Comparison of ENCODE assay signal across 13 cellular contexts in genomic region chr9:123323482-123324013, GRCh38. TPM values are rescaled to one million over a fixed set of nuclear protein-coding genes. Genes with fewer than 3 reads are reported as not detected.
DNase-seq lines count a peak whose midpoint lies in the region; ATAC-seq and TF ChIP-seq lines count a peak whose summit lies in the region.
"Had no signal": no experiment of that assay in that cellular context is flagged by ENCODE, and none has a peak within 500 bp of the region (broad histone marks: within the 10 kb centered on the region; RNA-seq: fewer than 3 reads in every experiment).

No MANE protein-coding gene starts in this region.

- no peaks in the 10 kb centered on the region for H3K9me3 Mint-ChIP-seq in CD4-positive, alpha-beta T cell
- H3K9me3 Mint-ChIP-seq in GM23338 (no peaks in the 10 kb centered on the region; the same call in 2 of the 3 replicates), naive B cell (no peaks in the 10 kb centered on the region)
- H3K9me3 Mint-ChIP-seq in activated T-helper 17 cell treated with anti-CD3 and anti-CD28 coated beads, Interleukin-2, amount 50 U/mL, for 72 hours: peaks cover 3% of the 10 kb centered on the region

- peak overlapping the region; percentile 97 for H3K27ac Mint-ChIP-seq in CD4-positive, alpha-beta T cell
- no peak overlapping the region for H3K27ac Mint-ChIP-seq in GM23338
- H3K27ac Mint-ChIP-seq in activated T-helper 17 cell treated with anti-CD3 and anti-CD28 coated beads, Interleukin-2, amount 50 U/mL, for 72 hours: peak overlapping the region; percentile 77
- peak overlapping the region; percentile 67 to 99 (median 96) for H3K27ac Mint-ChIP-seq in naive B cell

- CTCF ChIA-PET in CD4-positive, alpha-beta T cell (lab: Charles Lee): interaction anchor here (0.8 kb wide), 1 partner anchor 15 kb away, joined by 3 read pairs; no protein-coding TSS in a partner anchor

- no peaks in the 10 kb centered on the region for H3K9me3 ChIP-seq in CD4-positive, alpha-beta T cell (ENCODE audit: control insufficient read depth, low read length)
- H3K9me3 ChIP-seq: thyroid gland had no signal

- H3K4me2 ChIP-seq in GM23338: no peak overlapping the region; the same call in 1 of the 2 replicates

- H3K9me2 ChIP-seq in GM23338 (ENCODE audit: insufficient read depth): no peaks in the 10 kb centered on the region

- H4K20me1 ChIP-seq in GM23338 (replicated peaks; ENCODE audit: insufficient read depth): no peaks in the 10 kb centered on the region

- no peaks in the 10 kb centered on the region for H3K36me3 Mint-ChIP-seq in CD4-positive, alpha-beta T cell (ENCODE audit: low read depth)
- H3K36me3 Mint-ChIP-seq in GM23338 (ENCODE audit: low read depth): no peaks in the 10 kb centered on the region; the same call in 1 of the 3 replicates
- H3K36me3 Mint-ChIP-seq in activated T-helper 17 cell treated with anti-CD3 and anti-CD28 coated beads, Interleukin-2, amount 50 U/mL, for 72 hours (ENCODE audit: low read depth): no peaks in the 10 kb centered on the region
- no peaks in the 10 kb centered on the region for H3K36me3 Mint-ChIP-seq in naive B cell

- H3K27me3 ChIP-seq in CD4-positive, alpha-beta T cell (ENCODE audit: control insufficient read depth, insufficient read depth, low read length): no peaks in the 10 kb centered on the region
- H3K27me3 ChIP-seq in GM23338 (ENCODE audit: insufficient read depth): no peaks in the 10 kb centered on the region
- H3K27me3 ChIP-seq: thyroid gland had no signal

- peaks cover 45% of the 10 kb centered on the region for H3K4me1 Mint-ChIP-seq in CD4-positive, alpha-beta T cell (ENCODE audit: low read depth)
- peaks cover 32% of the 10 kb centered on the region for H3K4me1 Mint-ChIP-seq in GM23338
- peaks cover 26% of the 10 kb centered on the region for H3K4me1 Mint-ChIP-seq in activated T-helper 17 cell treated with anti-CD3 and anti-CD28 coated beads, Interleukin-2, amount 50 U/mL, for 72 hours
- H3K4me1 Mint-ChIP-seq in naive B cell: peaks cover 63 to 98% (median 81%) of the 10 kb centered on the region in 3 donors

- no peaks in the 10 kb centered on the region for H3K36me3 ChIP-seq in GM23338 (ENCODE audit: insufficient read depth)
- H3K36me3 ChIP-seq: thyroid gland had no signal

- H3K4me3 ChIP-seq in GM23338: no peak overlapping the region
- H3K4me3 ChIP-seq: thyroid gland had no signal

- DNase-seq in CD4-positive, alpha-beta T cell: no peak
- DNase-seq in GM23338 (ENCODE audit: low spot score) (no peak), naive B cell (no peak), NAMALWA (ENCODE audit: low spot score) (no peak), omental fat pad (ENCODE audit: low spot score) (no peak), DMS 273 treated with DMSO at 0.1 percent for 48 hours (lab: John Stamatoyannopoulos, UW) (no peak)
- DNase-seq: erythroblast, glutamatergic neuron, kidney glomerular epithelial cell, NCI-H774, thyroid gland had no signal

- no peaks in the 10 kb centered on the region for H3F3A ChIP-seq in GM23338 (replicated peaks; ENCODE audit: low read depth)

- ATAC-seq in CD4-positive, alpha-beta T cell (ENCODE audit: poor library complexity): no peak
- ATAC-seq in GM23338 (no peak), naive B cell (ENCODE audit: low read depth in 2 of 2) (no peak), omental fat pad (ENCODE audit: low FRiP score) (no peak)
- ATAC-seq in activated T-helper 17 cell treated with anti-CD3 and anti-CD28 coated beads, Interleukin-2, amount 50 U/mL, for 72 hours (replicated peaks): no peak

- peak overlapping the region; percentile 66 for H3K27ac ChIP-seq in CD4-positive, alpha-beta T cell (ENCODE audit: low read depth, low read length)
- no peak overlapping the region for H3K27ac ChIP-seq in GM23338 (ENCODE audit: low read depth)
- H3K27ac ChIP-seq: RWPE1 had no signal

- peak overlapping the region; percentile 38 for H3K4me3 Mint-ChIP-seq in CD4-positive, alpha-beta T cell
- H3K4me3 Mint-ChIP-seq in GM23338 (no peak overlapping the region; the same call in 2 of the 3 replicates), naive B cell (peak overlapping the region; percentile 50 to 88 (median 82))
- peak overlapping the region; percentile 82 for H3K4me3 Mint-ChIP-seq in activated T-helper 17 cell treated with anti-CD3 and anti-CD28 coated beads, Interleukin-2, amount 50 U/mL, for 72 hours

- no peaks in the 10 kb centered on the region for H3K79me2 ChIP-seq in GM23338 (replicated peaks; ENCODE audit: insufficient read depth)

- H3K27me3 Mint-ChIP-seq in CD4-positive, alpha-beta T cell: no peaks in the 10 kb centered on the region
- peaks cover 11% of the 10 kb centered on the region for H3K27me3 Mint-ChIP-seq in GM23338 (ENCODE audit: insufficient read depth, low read depth, poor library complexity)
- no peaks in the 10 kb centered on the region for H3K27me3 Mint-ChIP-seq in activated T-helper 17 cell treated with anti-CD3 and anti-CD28 coated beads, Interleukin-2, amount 50 U/mL, for 72 hours
- no peaks in the 10 kb centered on the region for H3K27me3 Mint-ChIP-seq in naive B cell

- intact Hi-C loops in CD4-positive, alpha-beta T cell (cut with DNase I, micrococcal nuclease): loop anchor here (2.0 to 5.0 kb wide), 3 partner anchors 15 to 56 kb away; partner anchors contain the start of gene STRBP (in 1 of the 2)

- POLR2A ChIA-PET in CD4-positive, alpha-beta T cell (lab: Charles Lee): interaction anchor here (1.2 to 2.1 kb wide), 4 partner anchors 16 to 55 kb away, joined by 3 to 16 read pairs (median 8); partner anchors contain the start of gene STRBP

- no peak for TF ChIP-seq CTCF in CD4-positive, alpha-beta T cell (IDR thresholded peaks at IDR 0.05)
- no peak for TF ChIP-seq CTCF in GM23338 (conservative IDR thresholded peaks at IDR 0.05; ENCODE audit: low read depth in 2 of 2)
- no peak for TF ChIP-seq CTCF in omental fat pad (IDR thresholded peaks at IDR 0.05)

- H3K4me1 ChIP-seq in GM23338 (ENCODE audit: insufficient read depth): peaks cover 4% of the 10 kb centered on the region

- peak overlapping the region; percentile 94 for H2AFZ ChIP-seq in GM23338

TF ChIP-seq in GM23338, 12 proteins besides CTCF, POLR2A, EP300 and RAD21 (continues in another document):
- no peak for TF ChIP-seq STAT1 (IDR thresholded peaks at IDR 0.05; ENCODE audit: unreplicated experiment)
- TF ChIP-seq REST (IDR thresholded peaks at IDR 0.05; ENCODE audit: unreplicated experiment): no peak
- TF ChIP-seq POLR2AphosphoS5 (IDR thresholded peaks at IDR 0.05; ENCODE audit: low read depth): no peak
- TF ChIP-seq EZH2phosphoT487 (IDR thresholded peaks at IDR 0.05; ENCODE audit: unreplicated experiment): no peak
- no peak for TF ChIP-seq ZNF114 (CRISPR knock-in tag; IDR thresholded peaks at IDR 0.05)
- TF ChIP-seq ZNF331 (CRISPR knock-in tag; IDR thresholded peaks at IDR 0.05; ENCODE audit: low read depth): no peak
- TF ChIP-seq JUNB (IDR thresholded peaks at IDR 0.05; ENCODE audit: unreplicated experiment): no peak
- TF ChIP-seq NANOG (IDR thresholded peaks at IDR 0.05; ENCODE audit: borderline replicate concordance): no peak
- TF ChIP-seq CREB1 (CRISPR knock-in tag; IDR thresholded peaks at IDR 0.05; ENCODE audit: low read depth): no peak
- TF ChIP-seq EZH2 (IDR thresholded peaks at IDR 0.05; ENCODE audit: low read depth, unreplicated experiment): no peak

RNA-seq across cellular contexts. Expression of gene CRB2, which starts 32.4 kb away (rescaled TPM):
- not detected for total RNA-seq in CD4-positive, alpha-beta T cell
- 9.8 and 10.2 TPM in 2 replicates for total RNA-seq in GM23338 (2014; rRNA removed; shearing (Covaris generic))
- polyA plus RNA-seq in GM23338 (2016; fragmentation: Nextera tagmentation; extraction: Ambion mirVana) (0.34 and 0.50 TPM in 2 replicates), naive B cell (ENCODE audit: low read depth in 6 of 6) (under 1 TPM in 2 of 6 donors, not detected in 4; 0.09 to 0.12 TPM)
- under 1 TPM; 0.06 to 0.45 TPM for total RNA-seq in activated T-helper 17 cell treated with anti-CD3 and anti-CD28 coated beads, Interleukin-2, amount 50 U/mL, for 72 hours
- total RNA-seq in omental fat pad: 10 to 100 TPM in 1 of 4 donors, 1 to 10 TPM in 2, under 1 TPM in 1; 0.32 to 16.2 (median 3.5) TPM

RNA-seq across cellular contexts. Expression of gene STRBP, which starts 55.2 kb away (rescaled TPM):
- 10 to 100 TPM; 10.9 to 12.0 TPM for total RNA-seq in CD4-positive, alpha-beta T cell
- total RNA-seq in GM23338 (2014; rRNA removed; shearing (Covaris generic)): 113 and 116 TPM in 2 replicates
- 80.5 and 89.0 TPM in 2 replicates for polyA plus RNA-seq in GM23338 (2016; fragmentation: Nextera tagmentation; extraction: Ambion mirVana)
- total RNA-seq in activated T-helper 17 cell treated with anti-CD3 and anti-CD28 coated beads, Interleukin-2, amount 50 U/mL, for 72 hours: 10 to 100 TPM; 30.1 to 42.5 TPM
- 100 to 1,000 TPM; 126 to 197 (median 155) TPM for polyA plus RNA-seq in naive B cell (ENCODE audit: low read depth in 6 of 6)
- total RNA-seq in omental fat pad: 1 to 10 TPM; 6.0 to 9.3 (median 8.1) TPM
